ENCODE assay signal across 1 cellular context in the genomic region with DNA sequence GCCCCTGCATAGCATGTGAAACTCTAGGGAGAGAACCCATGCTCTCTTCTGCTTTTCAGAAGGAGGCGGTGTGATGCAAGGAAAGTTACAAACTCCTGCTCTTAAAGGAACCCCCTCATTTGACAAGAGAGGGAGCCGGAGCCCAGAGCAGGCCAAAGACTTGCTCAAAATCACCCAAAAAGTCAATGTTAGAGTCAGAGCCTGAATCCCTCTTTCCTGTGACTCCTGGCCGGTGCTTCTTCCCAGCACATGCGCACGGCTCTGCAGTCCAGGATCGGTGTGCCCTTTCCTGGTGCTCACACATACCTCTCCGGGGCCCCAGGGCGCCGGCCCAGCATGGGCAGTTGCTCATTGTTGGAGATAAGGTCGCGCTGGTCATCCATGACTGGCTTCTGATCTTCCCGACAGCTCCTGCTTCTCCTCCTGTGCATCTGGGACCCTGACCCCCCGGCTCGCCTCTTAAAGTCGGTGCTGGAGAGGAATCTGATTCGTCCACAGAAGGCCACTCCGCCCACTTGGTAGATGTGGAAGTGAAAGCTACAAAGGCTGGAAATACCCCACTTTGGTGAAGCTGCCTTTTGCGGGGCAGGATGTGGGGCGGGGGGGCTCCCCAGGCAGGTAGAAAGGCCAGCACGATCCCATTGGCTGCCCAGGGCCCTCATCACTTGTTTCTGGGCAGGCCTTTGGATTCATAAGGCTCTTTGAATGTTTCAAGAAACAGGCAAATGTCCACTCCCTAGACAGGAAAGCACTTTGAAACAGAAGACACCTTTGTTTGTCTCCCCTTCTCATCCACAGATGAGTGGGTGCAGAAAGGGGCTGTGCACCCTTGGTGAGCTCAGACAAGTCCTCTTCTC.
TF ChIP-seq lines count a peak whose summit lies in the region.

A gene (minus strand): TSS at position 592 of the 857 bp plus-strand sequence. CDS start 161 bp downstream, at position 431.

TF ChIP-seq in K562, 482 proteins besides CTCF, POLR2A, EP300 and RAD21 (continued from another document and continues in another):
- TF ChIP-seq, protein P1, sequence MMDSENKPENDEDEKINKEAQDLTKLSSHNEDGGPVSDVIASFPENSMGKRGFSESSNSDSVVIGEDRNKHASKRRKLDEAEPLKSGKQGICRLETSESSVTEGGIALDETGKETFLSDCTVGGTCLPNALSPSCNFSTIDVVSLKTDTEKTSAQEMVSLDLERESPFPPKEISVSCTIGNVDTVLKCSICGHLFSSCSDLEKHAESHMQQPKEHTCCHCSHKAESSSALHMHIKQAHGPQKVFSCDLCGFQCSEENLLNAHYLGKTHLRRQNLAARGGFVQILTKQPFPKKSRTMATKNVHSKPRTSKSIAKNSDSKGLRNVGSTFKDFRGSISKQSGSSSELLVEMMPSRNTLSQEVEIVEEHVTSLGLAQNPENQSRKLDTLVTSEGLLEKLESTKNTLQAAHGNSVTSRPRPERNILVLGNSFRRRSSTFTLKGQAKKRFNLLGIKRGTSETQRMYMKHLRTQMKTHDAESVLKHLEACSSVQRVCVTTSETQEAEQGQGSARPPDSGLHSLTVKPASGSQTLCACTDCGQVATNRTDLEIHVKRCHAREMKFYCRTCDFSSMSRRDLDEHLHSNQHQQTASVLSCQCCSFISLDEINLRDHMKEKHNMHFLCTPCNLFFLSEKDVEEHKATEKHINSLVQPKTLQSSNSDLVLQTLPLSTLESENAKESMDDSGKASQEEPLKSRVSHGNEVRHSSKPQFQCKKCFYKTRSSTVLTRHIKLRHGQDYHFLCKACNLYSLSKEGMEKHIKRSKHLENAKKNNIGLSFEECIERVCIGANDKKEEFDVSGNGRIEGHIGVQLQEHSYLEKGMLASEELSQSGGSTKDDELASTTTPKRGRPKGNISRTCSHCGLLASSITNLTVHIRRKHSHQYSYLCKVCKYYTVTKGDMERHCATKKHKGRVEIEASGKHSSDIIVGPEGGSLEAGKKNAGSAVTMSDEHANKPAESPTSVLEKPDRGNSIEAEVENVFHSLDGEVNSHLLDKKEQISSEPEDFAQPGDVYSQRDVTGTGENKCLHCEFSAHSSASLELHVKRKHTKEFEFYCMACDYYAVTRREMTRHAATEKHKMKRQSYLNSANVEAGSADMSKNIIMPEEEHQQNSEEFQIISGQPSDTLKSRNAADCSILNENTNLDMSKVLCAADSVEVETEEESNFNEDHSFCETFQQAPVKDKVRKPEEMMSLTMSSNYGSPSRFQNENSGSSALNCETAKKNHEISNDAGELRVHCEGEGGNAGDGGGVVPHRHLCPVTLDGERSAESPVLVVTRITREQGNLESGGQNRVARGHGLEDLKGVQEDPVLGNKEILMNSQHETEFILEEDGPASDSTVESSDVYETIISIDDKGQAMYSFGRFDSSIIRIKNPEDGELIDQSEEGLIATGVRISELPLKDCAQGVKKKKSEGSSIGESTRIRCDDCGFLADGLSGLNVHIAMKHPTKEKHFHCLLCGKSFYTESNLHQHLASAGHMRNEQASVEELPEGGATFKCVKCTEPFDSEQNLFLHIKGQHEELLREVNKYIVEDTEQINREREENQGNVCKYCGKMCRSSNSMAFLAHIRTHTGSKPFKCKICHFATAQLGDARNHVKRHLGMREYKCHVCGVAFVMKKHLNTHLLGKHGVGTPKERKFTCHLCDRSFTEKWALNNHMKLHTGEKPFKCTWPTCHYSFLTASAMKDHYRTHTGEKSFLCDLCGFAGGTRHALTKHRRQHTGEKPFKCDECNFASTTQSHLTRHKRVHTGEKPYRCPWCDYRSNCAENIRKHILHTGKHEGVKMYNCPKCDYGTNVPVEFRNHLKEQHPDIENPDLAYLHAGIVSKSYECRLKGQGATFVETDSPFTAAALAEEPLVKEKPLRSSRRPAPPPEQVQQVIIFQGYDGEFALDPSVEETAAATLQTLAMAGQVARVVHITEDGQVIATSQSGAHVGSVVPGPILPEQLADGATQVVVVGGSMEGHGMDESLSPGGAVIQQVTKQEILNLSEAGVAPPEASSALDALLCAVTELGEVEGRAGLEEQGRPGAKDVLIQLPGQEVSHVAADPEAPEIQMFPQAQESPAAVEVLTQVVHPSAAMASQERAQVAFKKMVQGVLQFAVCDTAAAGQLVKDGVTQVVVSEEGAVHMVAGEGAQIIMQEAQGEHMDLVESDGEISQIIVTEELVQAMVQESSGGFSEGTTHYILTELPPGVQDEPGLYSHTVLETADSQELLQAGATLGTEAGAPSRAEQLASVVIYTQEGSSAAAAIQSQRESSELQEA (IDR thresholded peaks at IDR 0.05; ENCODE audit: low read depth) = no peak
- TF ChIP-seq RFX1 (IDR thresholded peaks at IDR 0.05) (no peak), ZNF143 (CRISPR knock-in tag; IDR thresholded peaks at IDR 0.05) (no peak), ZNF134 (CRISPR knock-in tag; conservative IDR thresholded peaks at IDR 0.05) (no peak), RFX5 (IDR thresholded peaks at IDR 0.05; ENCODE audit: low read depth, low read length) (peak; percentile 98), ZNF586 (CRISPR knock-in tag; conservative IDR thresholded peaks at IDR 0.05) (no peak), GABPA (tag; conservative IDR thresholded peaks at IDR 0.05; ENCODE audit: low read depth) (0 out of 2 replicates have a peak, but pooled peaks have one; percentile 16), NONO (IDR thresholded peaks at IDR 0.05; ENCODE audit: low read depth in 2 of 2, low read length in 1 of 2) (no peak), OTX1 (CRISPR knock-in tag; IDR thresholded peaks at IDR 0.05) (no peak), SPI1 (IDR thresholded peaks at IDR 0.05; ENCODE audit: borderline replicate concordance, low read depth, low read length) (no peak), ZNF23 (CRISPR knock-in tag; IDR thresholded peaks at IDR 0.05) (no peak), FOSL1 (tag; conservative IDR thresholded peaks at IDR 0.05) (no peak), ZNF263 (CRISPR knock-in tag; IDR thresholded peaks at IDR 0.05; ENCODE audit: borderline replicate concordance) (no peak), SMC3 (conservative IDR thresholded peaks at IDR 0.05; ENCODE audit: insufficient read depth, low read depth, low read length) (no peak), ZBTB7A (IDR thresholded peaks at IDR 0.05; ENCODE audit: borderline replicate concordance, control insufficient read depth, low read depth, low read length) (no peak), ATF7 (IDR thresholded peaks at IDR 0.05) (no peak), POLR3A (IDR thresholded peaks at IDR 0.05; ENCODE audit: borderline replicate concordance, extremely low read depth, insufficient read depth, insufficient read length) (no peak), ATF1 (CRISPR knock-in tag; IDR thresholded peaks at IDR 0.05) (no peak), ATF1 (tag; IDR thresholded peaks at IDR 0.05) (peak; percentile 89), MXI1 (IDR thresholded peaks at IDR 0.05; ENCODE audit: low read depth, low read length) (no peak), ZFP36 (IDR thresholded peaks at IDR 0.05; ENCODE audit: low read depth, low read length, partially characterized antibody) (no peak), CREM (IDR thresholded peaks at IDR 0.05; ENCODE audit: low read depth) (peak; percentile 84), ZFP1 (CRISPR knock-in tag; IDR thresholded peaks at IDR 0.05) (no peak), PYGO2 (tag; IDR thresholded peaks at IDR 0.05) (no peak), POLR2AphosphoS2 (IDR thresholded peaks at IDR 0.05; ENCODE audit: low read length) (no peak), NFIX (CRISPR knock-in tag; IDR thresholded peaks at IDR 0.05; ENCODE audit: low read depth) (no peak), CAMTA2 (CRISPR knock-in tag; conservative IDR thresholded peaks at IDR 0.05) (no peak), ELF2 (CRISPR knock-in tag; IDR thresholded peaks at IDR 0.05) (no peak), TRIM28 (IDR thresholded peaks at IDR 0.05) (no peak), PPARD (CRISPR knock-in tag; IDR thresholded peaks at IDR 0.05) (no peak)
- TF ChIP-seq, protein P2, sequence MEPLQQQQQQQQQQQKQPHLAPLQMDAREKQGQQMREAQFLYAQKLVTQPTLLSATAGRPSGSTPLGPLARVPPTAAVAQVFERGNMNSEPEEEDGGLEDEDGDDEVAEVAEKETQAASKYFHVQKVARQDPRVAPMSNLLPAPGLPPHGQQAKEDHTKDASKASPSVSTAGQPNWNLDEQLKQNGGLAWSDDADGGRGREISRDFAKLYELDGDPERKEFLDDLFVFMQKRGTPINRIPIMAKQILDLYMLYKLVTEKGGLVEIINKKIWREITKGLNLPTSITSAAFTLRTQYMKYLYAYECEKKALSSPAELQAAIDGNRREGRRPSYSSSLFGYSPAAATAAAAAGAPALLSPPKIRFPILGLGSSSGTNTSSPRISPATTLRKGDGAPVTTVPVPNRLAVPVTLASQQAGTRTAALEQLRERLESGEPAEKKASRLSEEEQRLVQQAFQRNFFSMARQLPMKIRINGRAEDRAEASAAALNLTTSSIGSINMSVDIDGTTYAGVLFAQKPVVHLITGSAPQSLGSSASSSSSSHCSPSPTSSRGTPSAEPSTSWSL (CRISPR knock-in tag; IDR thresholded peaks at IDR 0.05; ENCODE audit: borderline replicate concordance) = no peak
- TF ChIP-seq, protein P3, sequence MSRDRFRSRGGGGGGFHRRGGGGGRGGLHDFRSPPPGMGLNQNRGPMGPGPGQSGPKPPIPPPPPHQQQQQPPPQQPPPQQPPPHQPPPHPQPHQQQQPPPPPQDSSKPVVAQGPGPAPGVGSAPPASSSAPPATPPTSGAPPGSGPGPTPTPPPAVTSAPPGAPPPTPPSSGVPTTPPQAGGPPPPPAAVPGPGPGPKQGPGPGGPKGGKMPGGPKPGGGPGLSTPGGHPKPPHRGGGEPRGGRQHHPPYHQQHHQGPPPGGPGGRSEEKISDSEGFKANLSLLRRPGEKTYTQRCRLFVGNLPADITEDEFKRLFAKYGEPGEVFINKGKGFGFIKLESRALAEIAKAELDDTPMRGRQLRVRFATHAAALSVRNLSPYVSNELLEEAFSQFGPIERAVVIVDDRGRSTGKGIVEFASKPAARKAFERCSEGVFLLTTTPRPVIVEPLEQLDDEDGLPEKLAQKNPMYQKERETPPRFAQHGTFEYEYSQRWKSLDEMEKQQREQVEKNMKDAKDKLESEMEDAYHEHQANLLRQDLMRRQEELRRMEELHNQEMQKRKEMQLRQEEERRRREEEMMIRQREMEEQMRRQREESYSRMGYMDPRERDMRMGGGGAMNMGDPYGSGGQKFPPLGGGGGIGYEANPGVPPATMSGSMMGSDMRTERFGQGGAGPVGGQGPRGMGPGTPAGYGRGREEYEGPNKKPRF (IDR thresholded peaks at IDR 0.05; ENCODE audit: low read depth, low read length) = no peak
- TF ChIP-seq, protein P4, sequence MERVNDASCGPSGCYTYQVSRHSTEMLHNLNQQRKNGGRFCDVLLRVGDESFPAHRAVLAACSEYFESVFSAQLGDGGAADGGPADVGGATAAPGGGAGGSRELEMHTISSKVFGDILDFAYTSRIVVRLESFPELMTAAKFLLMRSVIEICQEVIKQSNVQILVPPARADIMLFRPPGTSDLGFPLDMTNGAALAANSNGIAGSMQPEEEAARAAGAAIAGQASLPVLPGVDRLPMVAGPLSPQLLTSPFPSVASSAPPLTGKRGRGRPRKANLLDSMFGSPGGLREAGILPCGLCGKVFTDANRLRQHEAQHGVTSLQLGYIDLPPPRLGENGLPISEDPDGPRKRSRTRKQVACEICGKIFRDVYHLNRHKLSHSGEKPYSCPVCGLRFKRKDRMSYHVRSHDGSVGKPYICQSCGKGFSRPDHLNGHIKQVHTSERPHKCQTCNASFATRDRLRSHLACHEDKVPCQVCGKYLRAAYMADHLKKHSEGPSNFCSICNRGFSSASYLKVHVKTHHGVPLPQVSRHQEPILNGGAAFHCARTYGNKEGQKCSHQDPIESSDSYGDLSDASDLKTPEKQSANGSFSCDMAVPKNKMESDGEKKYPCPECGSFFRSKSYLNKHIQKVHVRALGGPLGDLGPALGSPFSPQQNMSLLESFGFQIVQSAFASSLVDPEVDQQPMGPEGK (CRISPR knock-in tag; IDR thresholded peaks at IDR 0.05; ENCODE audit: borderline replicate concordance) = no peak
- TF ChIP-seq, protein P5, sequence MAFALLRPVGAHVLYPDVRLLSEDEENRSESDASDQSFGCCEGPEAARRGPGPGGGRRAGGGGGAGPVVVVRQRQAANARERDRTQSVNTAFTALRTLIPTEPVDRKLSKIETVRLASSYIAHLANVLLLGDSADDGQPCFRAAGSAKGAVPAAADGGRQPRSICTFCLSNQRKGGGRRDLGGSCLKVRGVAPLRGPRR (CRISPR knock-in tag; IDR thresholded peaks at IDR 0.05) = no peak
- TF ChIP-seq, protein P6, sequence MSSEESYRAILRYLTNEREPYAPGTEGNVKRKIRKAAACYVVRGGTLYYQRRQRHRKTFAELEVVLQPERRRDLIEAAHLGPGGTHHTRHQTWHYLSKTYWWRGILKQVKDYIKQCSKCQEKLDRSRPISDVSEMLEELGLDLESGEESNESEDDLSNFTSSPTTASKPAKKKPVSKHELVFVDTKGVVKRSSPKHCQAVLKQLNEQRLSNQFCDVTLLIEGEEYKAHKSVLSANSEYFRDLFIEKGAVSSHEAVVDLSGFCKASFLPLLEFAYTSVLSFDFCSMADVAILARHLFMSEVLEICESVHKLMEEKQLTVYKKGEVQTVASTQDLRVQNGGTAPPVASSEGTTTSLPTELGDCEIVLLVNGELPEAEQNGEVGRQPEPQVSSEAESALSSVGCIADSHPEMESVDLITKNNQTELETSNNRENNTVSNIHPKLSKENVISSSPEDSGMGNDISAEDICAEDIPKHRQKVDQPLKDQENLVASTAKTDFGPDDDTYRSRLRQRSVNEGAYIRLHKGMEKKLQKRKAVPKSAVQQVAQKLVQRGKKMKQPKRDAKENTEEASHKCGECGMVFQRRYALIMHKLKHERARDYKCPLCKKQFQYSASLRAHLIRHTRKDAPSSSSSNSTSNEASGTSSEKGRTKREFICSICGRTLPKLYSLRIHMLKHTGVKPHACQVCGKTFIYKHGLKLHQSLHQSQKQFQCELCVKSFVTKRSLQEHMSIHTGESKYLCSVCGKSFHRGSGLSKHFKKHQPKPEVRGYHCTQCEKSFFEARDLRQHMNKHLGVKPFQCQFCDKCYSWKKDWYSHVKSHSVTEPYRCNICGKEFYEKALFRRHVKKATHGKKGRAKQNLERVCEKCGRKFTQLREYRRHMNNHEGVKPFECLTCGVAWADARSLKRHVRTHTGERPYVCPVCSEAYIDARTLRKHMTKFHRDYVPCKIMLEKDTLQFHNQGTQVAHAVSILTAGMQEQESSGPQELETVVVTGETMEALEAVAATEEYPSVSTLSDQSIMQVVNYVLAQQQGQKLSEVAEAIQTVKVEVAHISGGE (CRISPR knock-in tag; IDR thresholded peaks at IDR 0.05) = peak in 1 of 3 experiments; percentile 56; a peak in 2 of 6 replicates
- TF ChIP-seq, protein P7, sequence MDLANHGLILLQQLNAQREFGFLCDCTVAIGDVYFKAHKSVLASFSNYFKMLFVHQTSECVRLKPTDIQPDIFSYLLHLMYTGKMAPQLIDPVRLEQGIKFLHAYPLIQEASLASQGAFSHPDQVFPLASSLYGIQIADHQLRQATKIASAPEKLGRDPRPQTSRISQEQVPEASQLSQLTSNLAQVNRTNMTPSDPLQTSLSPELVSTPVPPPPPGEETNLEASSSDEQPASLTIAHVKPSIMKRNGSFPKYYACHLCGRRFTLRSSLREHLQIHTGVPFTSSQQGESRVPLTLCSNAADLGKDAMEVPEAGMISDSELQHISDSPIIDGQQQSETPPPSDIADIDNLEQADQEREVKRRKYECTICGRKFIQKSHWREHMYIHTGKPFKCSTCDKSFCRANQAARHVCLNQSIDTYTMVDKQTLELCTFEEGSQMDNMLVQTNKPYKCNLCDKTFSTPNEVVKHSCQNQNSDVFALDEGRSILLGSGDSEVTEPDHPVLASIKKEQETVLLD (IDR thresholded peaks at IDR 0.05) = no peak
- TF ChIP-seq, protein P8, sequence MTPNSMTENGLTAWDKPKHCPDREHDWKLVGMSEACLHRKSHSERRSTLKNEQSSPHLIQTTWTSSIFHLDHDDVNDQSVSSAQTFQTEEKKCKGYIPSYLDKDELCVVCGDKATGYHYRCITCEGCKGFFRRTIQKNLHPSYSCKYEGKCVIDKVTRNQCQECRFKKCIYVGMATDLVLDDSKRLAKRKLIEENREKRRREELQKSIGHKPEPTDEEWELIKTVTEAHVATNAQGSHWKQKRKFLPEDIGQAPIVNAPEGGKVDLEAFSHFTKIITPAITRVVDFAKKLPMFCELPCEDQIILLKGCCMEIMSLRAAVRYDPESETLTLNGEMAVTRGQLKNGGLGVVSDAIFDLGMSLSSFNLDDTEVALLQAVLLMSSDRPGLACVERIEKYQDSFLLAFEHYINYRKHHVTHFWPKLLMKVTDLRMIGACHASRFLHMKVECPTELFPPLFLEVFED (CRISPR knock-in tag; conservative IDR thresholded peaks at IDR 0.05) = no peak
